1 cellular context compared by ENCODE assay signal in genomic region chr2:218781691-218782528, GRCh38.
TF ChIP-seq lines count a peak whose summit lies in the region.

Gene CYP27A1 (plus strand): TSS chr2:218782147. CDS start chr2:218782183, 36 bp downstream.

TF ChIP-seq in H1, 55 proteins besides CTCF, POLR2A, EP300 and RAD21 (continued from another document):
- TF ChIP-seq CHD2 (IDR thresholded peaks at IDR 0.05; ENCODE audit: low read length) = no peak
- no peak for TF ChIP-seq FOSL1 (IDR thresholded peaks at IDR 0.05; ENCODE audit: insufficient read depth, low read depth, low read length)
- no peak for TF ChIP-seq GTF2F1 (IDR thresholded peaks at IDR 0.05; ENCODE audit: borderline replicate concordance, low read depth, low read length)
- TF ChIP-seq, protein P1, sequence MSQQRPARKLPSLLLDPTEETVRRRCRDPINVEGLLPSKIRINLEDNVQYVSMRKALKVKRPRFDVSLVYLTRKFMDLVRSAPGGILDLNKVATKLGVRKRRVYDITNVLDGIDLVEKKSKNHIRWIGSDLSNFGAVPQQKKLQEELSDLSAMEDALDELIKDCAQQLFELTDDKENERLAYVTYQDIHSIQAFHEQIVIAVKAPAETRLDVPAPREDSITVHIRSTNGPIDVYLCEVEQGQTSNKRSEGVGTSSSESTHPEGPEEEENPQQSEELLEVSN (IDR thresholded peaks at IDR 0.05) = no peak
- no peak for TF ChIP-seq ZNF274 (IDR thresholded peaks at IDR 0.05; ENCODE audit: borderline replicate concordance, extremely low read depth, low read length)
- no peak for TF ChIP-seq SP1 (IDR thresholded peaks at IDR 0.05; ENCODE audit: low read depth, low read length)
- no peak for TF ChIP-seq GABPA (IDR thresholded peaks at IDR 0.05; ENCODE audit: borderline replicate concordance, insufficient read depth, low read length)
- TF ChIP-seq SIX5 (IDR thresholded peaks at IDR 0.05; ENCODE audit: low read depth, low read length) = no peak
- TF ChIP-seq BCL11A (IDR thresholded peaks at IDR 0.05; ENCODE audit: low read depth in 2 of 2, low read length in 2 of 2) = no peak
- TF ChIP-seq EZH2 (IDR thresholded peaks at IDR 0.05; ENCODE audit: low read depth, low read length, severe bottlenecking) = peak; percentile 64
- TF ChIP-seq TCF12 (IDR thresholded peaks at IDR 0.05; ENCODE audit: low read depth, low read length) = no peak
- TF ChIP-seq USF2 (IDR thresholded peaks at IDR 0.05; ENCODE audit: low read length) = no peak
- TF ChIP-seq KDM1A (IDR thresholded peaks at IDR 0.05; ENCODE audit: borderline replicate concordance, low read length) = no peak
- no peak for TF ChIP-seq CTBP2 (IDR thresholded peaks at IDR 0.05; ENCODE audit: borderline replicate concordance, insufficient read depth, insufficient read length, low read length)
- TF ChIP-seq RFX5 (IDR thresholded peaks at IDR 0.05; ENCODE audit: borderline replicate concordance, low read depth, low read length) = no peak
- peak; percentile 68 for TF ChIP-seq SUZ12 (IDR thresholded peaks at IDR 0.05; ENCODE audit: low read length)
- 0 out of 2 replicates have a peak, but pooled peaks have one; percentile 20 for TF ChIP-seq SP4 (IDR thresholded peaks at IDR 0.05; ENCODE audit: low read length)
- TF ChIP-seq CBX5 (IDR thresholded peaks at IDR 0.05; ENCODE audit: low read depth, low read length) = no peak
- TF ChIP-seq YY1 (IDR thresholded peaks at IDR 0.05; ENCODE audit: low read depth, low read length) = no peak
- TF ChIP-seq CREB1 (IDR thresholded peaks at IDR 0.05) = no peak
- TF ChIP-seq TAF1 (IDR thresholded peaks at IDR 0.05; ENCODE audit: low read depth, low read length) = peak; percentile 49; the same call in 1 of the 2 replicates
- TF ChIP-seq NRF1 (IDR thresholded peaks at IDR 0.05; ENCODE audit: low read depth, low read length) = no peak
- TF ChIP-seq CHD1 (IDR thresholded peaks at IDR 0.05; ENCODE audit: low read depth, low read length) = no peak
- no peak for TF ChIP-seq TAF7 (optimal IDR thresholded peaks at IDR 0.05; ENCODE audit: borderline replicate concordance, low read depth, low read length)
- TF ChIP-seq RBBP5 (IDR thresholded peaks at IDR 0.05; ENCODE audit: borderline replicate concordance, low read depth, low read length) = no peak
- TF ChIP-seq, protein P2, sequence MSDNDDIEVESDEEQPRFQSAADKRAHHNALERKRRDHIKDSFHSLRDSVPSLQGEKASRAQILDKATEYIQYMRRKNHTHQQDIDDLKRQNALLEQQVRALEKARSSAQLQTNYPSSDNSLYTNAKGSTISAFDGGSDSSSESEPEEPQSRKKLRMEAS (IDR thresholded peaks at IDR 0.05) = no peak
- TF ChIP-seq TEAD4 (IDR thresholded peaks at IDR 0.05; ENCODE audit: low read depth, low read length) = no peak
- TF ChIP-seq KDM4A (IDR thresholded peaks at IDR 0.05; ENCODE audit: low read depth, low read length, severe bottlenecking) = peak; percentile 72
- TF ChIP-seq SIN3A (conservative IDR thresholded peaks at IDR 0.05 in 1 of 2, IDR thresholded peaks at IDR 0.05 in 1 of 2; ENCODE audit: low read depth in 1 of 2, low read length in 2 of 2) = no peak
- TF ChIP-seq MAFK (IDR thresholded peaks at IDR 0.05; ENCODE audit: low read depth, low read length) = no peak
- no peak for TF ChIP-seq SAP30 (IDR thresholded peaks at IDR 0.05; ENCODE audit: insufficient read depth, insufficient replicate concordance, low read length)
- TF ChIP-seq RXRA (IDR thresholded peaks at IDR 0.05; ENCODE audit: insufficient read depth, low read depth, low read length) = no peak
- no peak for TF ChIP-seq POU5F1 (IDR thresholded peaks at IDR 0.05; ENCODE audit: low read depth, low read length)
- peak; percentile 43 for TF ChIP-seq ASH2L (IDR thresholded peaks at IDR 0.05; ENCODE audit: low read length)
- peak; percentile 35; the same call in 1 of the 2 replicates for TF ChIP-seq PHF8 (conservative IDR thresholded peaks at IDR 0.05; ENCODE audit: low read depth, low read length)
- TF ChIP-seq CBX8 (IDR thresholded peaks at IDR 0.05; ENCODE audit: borderline replicate concordance, low read depth, low read length) = no peak
- TF ChIP-seq RNF2 (IDR thresholded peaks at IDR 0.05; ENCODE audit: borderline replicate concordance, low read depth, low read length, missing control alignments, poor library complexity, severe bottlenecking) = peak; percentile 53
- TF ChIP-seq TBP (IDR thresholded peaks at IDR 0.05; ENCODE audit: low read depth, low read length) = peak; percentile 8; the same call in 1 of the 2 replicates
- TF ChIP-seq KDM5A (IDR thresholded peaks at IDR 0.05; ENCODE audit: low read length) = no peak
- no peak for TF ChIP-seq BRCA1 (IDR thresholded peaks at IDR 0.05; ENCODE audit: low read depth, low read length)
- no peak for TF ChIP-seq HDAC2 (IDR thresholded peaks at IDR 0.05; ENCODE audit: borderline replicate concordance in 1 of 2, low read depth in 2 of 2, low read length in 2 of 2)
- TF ChIP-seq BACH1 (IDR thresholded peaks at IDR 0.05; ENCODE audit: low read length) = peak; percentile 20; the same call in 1 of the 2 replicates
- no peak for TF ChIP-seq ATF2 (IDR thresholded peaks at IDR 0.05; ENCODE audit: low read length)
- TF ChIP-seq CEBPB (IDR thresholded peaks at IDR 0.05; ENCODE audit: low read depth, low read length) = no peak
- no peak for TF ChIP-seq HDAC6 (IDR thresholded peaks at IDR 0.05; ENCODE audit: low read depth, low read length)
- no peak for TF ChIP-seq CHD7 (IDR thresholded peaks at IDR 0.05; ENCODE audit: insufficient replicate concordance, low read length)
